1 cellular context compared by ENCODE assay signal in the genomic region with DNA sequence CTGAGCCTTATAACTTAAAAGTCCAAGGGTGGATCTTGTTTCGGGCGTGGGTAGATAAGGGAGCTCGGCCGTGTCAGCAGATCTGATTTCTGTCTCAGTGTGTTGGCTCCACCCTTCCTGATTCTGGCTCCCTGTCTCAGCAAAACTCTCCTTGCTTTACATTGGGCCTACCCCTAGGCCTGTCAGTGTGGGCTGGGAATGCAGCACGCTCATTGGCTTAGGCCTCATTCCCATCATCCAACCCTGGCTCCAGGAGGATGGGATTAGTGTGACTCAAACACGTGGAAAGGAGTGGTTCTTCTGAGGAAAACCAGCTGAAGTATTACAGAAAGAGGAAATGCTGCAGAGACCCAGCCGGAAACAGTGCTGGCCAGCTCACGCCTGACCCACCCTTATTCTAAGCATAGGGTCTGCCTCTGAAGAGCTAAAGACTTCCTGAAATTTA.
TF ChIP-seq lines count a peak whose summit lies in the region.

No MANE protein-coding gene starts in this region.

TF ChIP-seq in GM12878, 131 proteins besides CTCF, POLR2A, EP300 and RAD21 (continued from another document):
- TF ChIP-seq, protein P1, sequence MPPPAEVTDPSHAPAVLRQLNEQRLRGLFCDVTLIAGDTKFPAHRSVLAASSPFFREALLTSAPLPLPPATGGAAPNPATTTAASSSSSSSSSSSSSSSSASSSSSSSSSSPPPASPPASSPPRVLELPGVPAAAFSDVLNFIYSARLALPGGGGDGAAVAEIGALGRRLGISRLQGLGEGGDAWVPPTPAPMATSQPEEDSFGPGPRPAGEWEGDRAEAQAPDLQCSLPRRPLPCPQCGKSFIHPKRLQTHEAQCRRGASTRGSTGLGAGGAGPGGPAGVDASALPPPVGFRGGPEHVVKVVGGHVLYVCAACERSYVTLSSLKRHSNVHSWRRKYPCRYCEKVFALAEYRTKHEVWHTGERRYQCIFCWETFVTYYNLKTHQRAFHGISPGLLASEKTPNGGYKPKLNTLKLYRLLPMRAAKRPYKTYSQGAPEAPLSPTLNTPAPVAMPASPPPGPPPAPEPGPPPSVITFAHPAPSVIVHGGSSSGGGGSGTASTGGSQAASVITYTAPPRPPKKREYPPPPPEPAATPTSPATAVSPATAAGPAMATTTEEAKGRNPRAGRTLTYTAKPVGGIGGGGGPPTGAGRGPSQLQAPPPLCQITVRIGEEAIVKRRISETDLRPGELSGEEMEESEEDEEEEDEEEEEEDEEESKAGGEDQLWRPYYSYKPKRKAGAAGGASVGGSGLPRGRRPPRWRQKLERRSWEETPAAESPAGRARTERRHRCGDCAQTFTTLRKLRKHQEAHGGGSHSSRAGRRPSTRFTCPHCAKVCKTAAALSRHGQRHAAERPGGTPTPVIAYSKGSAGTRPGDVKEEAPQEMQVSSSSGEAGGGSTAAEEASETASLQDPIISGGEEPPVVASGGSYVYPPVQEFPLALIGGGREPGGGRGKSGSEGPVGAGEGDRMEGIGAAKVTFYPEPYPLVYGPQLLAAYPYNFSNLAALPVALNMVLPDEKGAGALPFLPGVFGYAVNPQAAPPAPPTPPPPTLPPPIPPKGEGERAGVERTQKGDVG (CRISPR knock-in tag; IDR thresholded peaks at IDR 0.05): no peak
- no peak for TF ChIP-seq PAX5 (IDR thresholded peaks at IDR 0.05; ENCODE audit: borderline replicate concordance, low read depth, low read length)
- no peak for TF ChIP-seq ZNF24 (IDR thresholded peaks at IDR 0.05)
